Comparison of ENCODE assay signal across 8 cellular contexts in the genomic region with DNA sequence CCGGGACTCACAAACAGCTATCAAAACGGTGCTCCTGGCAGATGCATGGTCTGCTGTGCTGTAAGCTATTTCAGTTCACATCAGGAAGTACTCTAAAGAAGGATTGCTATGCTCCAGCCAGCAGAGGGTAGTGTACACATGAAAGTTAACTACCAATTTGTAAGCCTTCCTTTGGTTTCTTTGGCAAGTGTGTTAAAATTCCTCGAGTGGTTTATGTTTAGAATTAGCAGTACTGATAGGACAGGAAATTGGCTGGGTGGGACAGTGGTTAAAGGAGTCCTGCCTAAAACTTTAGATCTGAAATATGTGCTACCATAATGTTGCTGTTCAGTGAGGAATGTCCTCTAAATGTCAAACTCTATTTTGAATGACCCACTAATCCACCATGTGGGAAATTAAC. TPM values are rescaled to one million over a fixed set of nuclear protein-coding genes. Genes with fewer than 3 reads are reported as not detected.
DNase-seq lines count a peak whose midpoint lies in the region; ATAC-seq and TF ChIP-seq lines count a peak whose summit lies in the region.

No MANE protein-coding gene starts in this region.

- peaks cover 0 to 5% of the 10 kb centered on the region in 2 donors for H3K36me3 ChIP-seq in left lung
- H3K36me3 ChIP-seq in aorta (ENCODE audit: control insufficient read depth in 1 of 2, insufficient read depth in 2 of 2, low read length in 1 of 2) = peaks cover 0 to 2% of the 10 kb centered on the region in 2 donors
- H3K36me3 ChIP-seq in vagina = no peaks in the 10 kb centered on the region

- no peaks in the 10 kb centered on the region for H3K9me3 ChIP-seq in left lung
- no peaks in the 10 kb centered on the region for H3K9me3 ChIP-seq in aorta (ENCODE audit: control insufficient read depth, low read length)
- no peaks in the 10 kb centered on the region for H3K9me3 ChIP-seq in vagina

- H3K4me1 ChIP-seq in left lung (peaks cover 0 to 5% of the 10 kb centered on the region in 2 donors), aorta (ENCODE audit: control insufficient read depth in 1 of 2, insufficient read depth in 2 of 2, low read length in 2 of 2) (no peaks in the 10 kb centered on the region), vagina (no peaks in the 10 kb centered on the region)

- TF ChIP-seq POLR2A in vagina (IDR thresholded peaks at IDR 0.05) = no peak

- intact Hi-C loops in left lung (cut with DNase I) (no loop called here), aorta (cut with DNase I) (loop anchor here in 1 of 2 donors (10.0 kb wide), 2 partner anchors 151 to 311 kb away; a partner anchor contains a TSS), vagina (cut with DNase I) (no loop called here)

- DNase-seq in D341Med (ENCODE audit: low spot score) (peak; percentile 60), NCI-H82 (lab: John Stamatoyannopoulos, UW) (peak; percentile 42), cerebellum (ENCODE audit: low spot score) (peak; percentile 5), left lung (no peak), aorta (no peak), vagina (ENCODE audit: extremely low spot score in 2 of 2) (no peak)

- H3K27ac ChIP-seq in left lung (no peak overlapping the region), aorta (ENCODE audit: low read depth in 1 of 2, low read length in 2 of 2) (no peak overlapping the region), vagina (no peak overlapping the region)

- ATAC-seq in GM19035 (IDR thresholded peaks at IDR 0.05; ENCODE audit: unreplicated experiment) (peak; percentile 69), HG03175 (IDR thresholded peaks at IDR 0.05; ENCODE audit: unreplicated experiment) (peak; percentile 76), left lung (peak; percentile 99), aorta (ENCODE audit: low FRiP score) (peak; percentile 89)

- 1 to 2% methylated on average over 3 of the region's 3 CpGs for WGBS in aorta, 2 donors

- H3K4me3 ChIP-seq in left lung (no peak overlapping the region), aorta (ENCODE audit: low read length in 2 of 2) (no peak overlapping the region), vagina (no peak overlapping the region)

- TF ChIP-seq CTCF in left lung (IDR thresholded peaks at IDR 0.05) (peak; percentile 41 to 58), vagina (IDR thresholded peaks at IDR 0.05) (peak in 1 of 3 experiments; percentile 48)

- H3K27me3 ChIP-seq in left lung = no peaks in the 10 kb centered on the region
- no peaks in the 10 kb centered on the region for H3K27me3 ChIP-seq in aorta (ENCODE audit: control insufficient read depth in 1 of 2, insufficient read depth in 2 of 2, low read length in 1 of 2)
- no peaks in the 10 kb centered on the region for H3K27me3 ChIP-seq in vagina

RNA-seq across cellular contexts. Expression of a gene that starts 47.4 kb away (rescaled TPM):
- total RNA-seq in cerebellum (33.8 TPM), left lung (10 to 100 TPM; 17.2 to 22.2 TPM), aorta (10 to 100 TPM; 30.4 to 34.3 TPM), vagina (28.0 TPM)
- polyA plus RNA-seq in aorta = 10 to 100 TPM; 13.9 to 23.0 TPM

Comparison
In these comparisons a context has a peak if more than half of its experiments do, and no peak if none do; other contexts are left out.
1. DNase-seq: peak in D341Med (single experiment), NCI-H82 (single experiment) and cerebellum (single experiment); none in left lung (0 of 2), aorta (0 of 2) and vagina (0 of 2).
2. Peak in every context shown above with its lines, with median percentiles within 50 percentile points of each other: ATAC-seq.